38 cellular contexts compared by ENCODE assay signal in the genomic region with DNA sequence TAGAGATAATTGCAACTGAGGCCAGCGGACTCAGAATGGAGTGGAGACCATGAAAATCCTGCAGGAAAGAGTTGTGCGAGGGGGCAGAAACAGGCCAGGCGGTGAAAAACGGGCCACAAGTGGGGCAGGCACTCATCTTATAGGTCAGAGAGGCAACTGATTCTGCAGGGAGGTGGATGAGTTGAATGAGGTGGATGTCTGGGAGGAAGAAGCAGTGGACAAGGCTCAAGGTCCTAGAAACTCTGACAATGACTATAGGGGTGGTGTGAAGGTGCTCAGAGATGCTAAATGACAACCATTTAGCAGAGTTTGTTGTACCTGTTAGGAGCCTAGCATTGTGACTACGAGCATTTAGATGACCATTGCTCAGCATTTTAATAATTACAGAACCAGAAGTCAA. TPM values are rescaled to one million over a fixed set of nuclear protein-coding genes. Genes with fewer than 3 reads are reported as not detected.
"Had no signal": no experiment of that assay in that cellular context is flagged by ENCODE, and none has a peak within 500 bp of the region (broad histone marks: within the 10 kb centered on the region; RNA-seq: fewer than 3 reads in every experiment).

No MANE protein-coding gene starts in this region.

- H3K36me3 ChIP-seq: MG63 had no signal

- DNase-seq: Karpas-422, Kasumi-1, KG1, MG63, MM.1S, MV-4-11, NCI-H1048, NCI-H1092, NCI-H1092 treated with DMSO at 0.1 percent for 48 hours, NCI-H1105, NCI-H1105 treated with DMSO at 0.1 percent for 48 hours, NCI-H1417, NCI-H1417 treated with DMSO at 0.1 percent for 48 hours, NCI-H1436, NCI-H1436 treated with DMSO at 0.1 percent for 48 hours, NCI-H146, NCI-H1694, NCI-H1694 treated with DMSO at 0.1 percent for 48 hours, NCI-H187, NCI-H187 treated with DMSO at 0.1 percent for 48 hours, NCI-H1930, NCI-H2029, NCI-H2029 treated with DMSO at 0.1 percent for 48 hours, NCI-H2081, NCI-H2081 treated with DMSO at 0.1 percent for 48 hours, NCI-H2107, NCI-H2171, NCI-H2171 treated with DMSO at 0.1 percent for 48 hours, NCI-H2227 treated with DMSO at 0.1 percent for 48 hours, NCI-H226, NCI-H345, NCI-H446, NCI-H446 treated with DMSO at 0.1 percent for 48 hours, NCI-H510A had no signal

- H3K27ac ChIP-seq: KMS-11 had no signal

- H3K9me3 ChIP-seq: MG63 had no signal

- H3K27me3 ChIP-seq: MG63 had no signal

- H3K4me3 ChIP-seq: MG63 had no signal

RNA-seq across cellular contexts. Expression of a gene that starts 33.6 kb away (rescaled TPM):
- total RNA-seq: LHCN-M2, MCF 10A, NCI-H460 had no signal
